Comparison of ENCODE assay signal across 30 cellular contexts in the genomic region with DNA sequence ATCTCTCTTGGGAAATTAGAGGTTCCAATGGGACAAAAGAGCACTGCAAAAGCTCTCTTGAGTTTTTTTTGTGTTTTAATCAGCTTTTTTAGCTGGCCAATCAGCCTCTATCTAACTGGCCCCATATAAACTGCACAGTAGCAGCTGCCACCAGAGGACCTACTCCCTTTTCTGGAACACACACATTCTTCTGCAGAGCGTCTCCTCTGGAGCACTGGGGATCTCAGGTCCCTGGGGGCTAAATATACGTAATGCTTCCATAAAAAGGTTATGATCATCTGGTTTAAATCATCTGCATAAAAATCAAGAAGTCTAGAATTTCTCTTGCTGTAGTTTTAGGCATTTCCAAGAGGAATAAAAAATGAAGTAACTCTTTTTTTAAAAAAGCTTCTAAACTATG. TPM values are rescaled to one million over a fixed set of nuclear protein-coding genes. Genes with fewer than 3 reads are reported as not detected.
DNase-seq lines count a peak whose midpoint lies in the region; ATAC-seq, FAIRE-seq and TF ChIP-seq lines count a peak whose summit lies in the region.
"Had no signal": no experiment of that assay in that cellular context is flagged by ENCODE, and none has a peak within 500 bp of the region (broad histone marks: within the 10 kb centered on the region; RNA-seq: fewer than 3 reads in every experiment).

No MANE protein-coding gene starts in this region.

- 0 out of 2 replicates have a peak, but pooled peaks have one; percentile 27 for TF ChIP-seq CTCF in PC-3 (conservative IDR thresholded peaks at IDR 0.05; ENCODE audit: low read depth, low read length)
- peak in 1 of 3 experiments; percentile 11 for TF ChIP-seq CTCF in nephron (IDR thresholded peaks at IDR 0.05; ENCODE audit: unreplicated experiment in 3 of 3)

- no peak for FAIRE-seq in HTR-8/SVneo (lab: Jason Lieb, UNC)

- H3K9me2 ChIP-seq in PC-3 (replicated peaks; ENCODE audit: low read length): no peaks in the 10 kb centered on the region

- no peaks in the 10 kb centered on the region for H3K79me2 ChIP-seq in PC-3 (ENCODE audit: low read length)

- no peaks in the 10 kb centered on the region for H4K20me1 ChIP-seq in PC-3 (ENCODE audit: low read length)

- H2AFZ ChIP-seq in PC-3 (ENCODE audit: low read length): no peak overlapping the region

- BruUV-seq in PC-3 (replicated peaks; lab: Mats Ljungman, UMichigan): no TSS peak

- H3K27me3 ChIP-seq in PC-3 (ENCODE audit: low read length) (no peaks in the 10 kb centered on the region), endocrine pancreas (ENCODE audit: control insufficient read depth, insufficient read depth, low read length) (no peaks in the 10 kb centered on the region)
- H3K27me3 ChIP-seq: heart right ventricle, SJSA1, stomach, upper lobe of right lung had no signal

- H3F3A ChIP-seq in PC-3 (ENCODE audit: low read length, unreplicated experiment): no peaks in the 10 kb centered on the region

- intact Hi-C loops in PC-3 (cut with micrococcal nuclease): loop anchor here (2.0 kb wide), 4 partner anchors 91 to 425 kb away; no protein-coding TSS in a partner anchor

- CTCF ChIA-PET in PC-3 (lab: Charles Lee): interaction anchor here (0.5 to 1.0 kb wide), 2 partner anchors 9 to 267 kb away, joined by 3 to 4 read pairs; no protein-coding TSS in a partner anchor

- H3K27ac ChIP-seq in PC-3 (ENCODE audit: low read length): no peak overlapping the region
- H3K27ac ChIP-seq: heart right ventricle, SJSA1, stomach, upper lobe of right lung had no signal

- H3K4me1 ChIP-seq in PC-3 (ENCODE audit: insufficient read depth, low read length) (no peaks in the 10 kb centered on the region), endocrine pancreas (ENCODE audit: control insufficient read depth, insufficient read depth, low read length) (no peaks in the 10 kb centered on the region)
- H3K4me1 ChIP-seq: Caco-2, heart right ventricle, SJSA1, stomach, upper lobe of right lung had no signal

- POLR2A ChIA-PET in PC-3 (lab: Charles Lee; ENCODE audit: unreplicated experiment): no interaction called here

- no peak overlapping the region for H3K4me3 Mint-ChIP-seq in nephron
- H3K4me3 Mint-ChIP-seq: activated T-cell treated with anti-CD3 and anti-CD28 coated beads, Interleukin-2, amount 50 U/mL, for 4 hours; H9; neural crest cell had no signal

- no peaks in the 10 kb centered on the region for H3K36me3 ChIP-seq in PC-3 (ENCODE audit: low read depth, low read length)
- no peaks in the 10 kb centered on the region for H3K36me3 ChIP-seq in endocrine pancreas (ENCODE audit: control insufficient read depth, insufficient read depth, low read length)
- H3K36me3 ChIP-seq: heart right ventricle, SJSA1, upper lobe of right lung had no signal

- H3K9ac ChIP-seq in PC-3 (ENCODE audit: low read length) (no peak overlapping the region), endocrine pancreas (ENCODE audit: control insufficient read depth, insufficient read depth, low read length) (no peak overlapping the region)

- no peaks in the 10 kb centered on the region for H3K36me3 Mint-ChIP-seq in nephron (ENCODE audit: low read depth)

- H3K9me3 ChIP-seq in PC-3 (ENCODE audit: low read length) (no peaks in the 10 kb centered on the region), endocrine pancreas (ENCODE audit: control insufficient read depth, low read length) (no peaks in the 10 kb centered on the region)
- H3K9me3 ChIP-seq: Caco-2, heart right ventricle, mucosa of descending colon, SJSA1, stomach, upper lobe of right lung had no signal

- peak; percentile 1 for DNase-seq in HTR-8/SVneo (ENCODE audit: insufficient read length, low spot score)
- peak; percentile 11 for DNase-seq in PC-3
- no peak for DNase-seq in medulla oblongata (ENCODE audit: extremely low spot score)
- DNase-seq: activated naive CD4-positive, alpha-beta T cell treated with anti-CD3 and anti-CD28 coated beads, Interleukin-2, amount 50 U/mL, for 16 hours; activated T-cell treated with anti-CD3 and anti-CD28 coated beads, Interleukin-2, amount 50 U/mL, for 4 hours; aorta; Caco-2; cerebellar nuclear complex; effector CD8-positive, alpha-beta T cell; EL; H9; heart right ventricle; left ventricle myocardium superior; mucosa of descending colon; NCI-H1417 treated with DMSO at 0.1 percent for 48 hours; NCI-H2171; NCI-H524 treated with DMSO at 0.1 percent for 48 hours; stimulated activated CD4-positive, alpha-beta T cell treated with anti-CD3 and anti-CD28 coated beads, Interleukin-4, amount 100 ng/mL, for 24 hours; stomach; T-helper 9 cell; upper lobe of right lung had no signal

- no peaks in the 10 kb centered on the region for H3K27me3 Mint-ChIP-seq in nephron (ENCODE audit: low read depth)

- peak; percentile 59 for ATAC-seq in PC-3
- no peak for ATAC-seq in GM18511 (IDR thresholded peaks at IDR 0.05; ENCODE audit: unreplicated experiment)
- ATAC-seq in HG03378 (IDR thresholded peaks at IDR 0.05; ENCODE audit: unreplicated experiment): no peak
- ATAC-seq: activated CD4-positive, CD25-positive, alpha-beta regulatory T cell treated with anti-CD3 and anti-CD28 coated beads, Interleukin-2, amount 50 U/mL, for 24 hours; activated T-cell treated with anti-CD3 and anti-CD28 coated beads, Interleukin-2, amount 50 U/mL, for 4 hours; left ventricle myocardium superior; upper lobe of right lung had no signal

- no peaks in the 10 kb centered on the region for H3K9me3 Mint-ChIP-seq in nephron
- H3K9me3 Mint-ChIP-seq: activated T-cell treated with anti-CD3 and anti-CD28 coated beads, Interleukin-2, amount 50 U/mL, for 4 hours; H9; neural crest cell had no signal

- H3K27ac Mint-ChIP-seq in nephron: peak overlapping the region in 2 of 3 experiments; percentile 33 to 51
- H3K27ac Mint-ChIP-seq: H9 had no signal

- no peak overlapping the region for H3K4me2 ChIP-seq in PC-3 (ENCODE audit: low read length)
- H3K4me2 ChIP-seq: smooth muscle cell had no signal

- peaks cover 30% of the 10 kb centered on the region for H3K4me1 Mint-ChIP-seq in nephron
- H3K4me1 Mint-ChIP-seq: neural crest cell had no signal

- H3K4me3 ChIP-seq in PC-3 (ENCODE audit: low read length) (no peak overlapping the region), endocrine pancreas (ENCODE audit: control insufficient read depth, insufficient read depth, low read length) (peak overlapping the region; percentile 70)
- H3K4me3 ChIP-seq: heart right ventricle, mucosa of descending colon, SJSA1, smooth muscle cell, stomach, upper lobe of right lung had no signal

RNA-seq across cellular contexts. Expression of gene TSPAN8, which starts 32.3 kb away (rescaled TPM):
- total RNA-seq in PC-3 (2014; rRNA removed): 1.3 TPM in 1 of 2 replicates, not detected in the other
- total RNA-seq: H9, left ventricle myocardium superior, MCF 10A, neural crest cell, SJSA1, smooth muscle cell had no signal
